9 cellular contexts compared by ENCODE assay signal in genomic region chr17:21289175-21289901, GRCh38. TPM values are rescaled to one million over a fixed set of nuclear protein-coding genes. Genes with fewer than 3 reads are reported as not detected.
DNase-seq lines count a peak whose midpoint lies in the region; ATAC-seq and TF ChIP-seq lines count a peak whose summit lies in the region.
"Had no signal": no experiment of that assay in that cellular context is flagged by ENCODE, and none has a peak within 500 bp of the region (broad histone marks: within the 10 kb centered on the region; RNA-seq: fewer than 3 reads in every experiment).

No MANE protein-coding gene starts in this region.

- intact Hi-C loops in gastrocnemius medialis (cut with DNase I; ENCODE audit: low total_unique reads), result loop anchor here (2.0 kb wide), 5 partner anchors 37 to 255 kb away; partner anchors contain the start of genes NATD1, TMEM11 and USP22

- H3F3A ChIP-seq in OCI-LY1 (ENCODE audit: insufficient read depth, low read length), result 0 out of 2 replicates have a peak, but pooled peaks cover 4% of the 10 kb centered on the region

- no peak for TF ChIP-seq POLR2A in gastrocnemius medialis (IDR thresholded peaks at IDR 0.05)

- DNase-seq in DND-41 (no peak), gastrocnemius medialis (no peak), NCI-H2171 treated with DMSO at 0.1 percent for 48 hours (lab: John Stamatoyannopoulos, UW) (no peak), NAMALWA (ENCODE audit: low spot score) (no peak), foreskin fibroblast (no peak)
- DNase-seq: activated CD4-positive, alpha-beta T cell treated with anti-CD3 and anti-CD28 coated beads for 1 hour had no signal

- H3K27me3 ChIP-seq in DND-41 (ENCODE audit: insufficient read depth, low read length, poor library complexity) (no peaks in the 10 kb centered on the region), OCI-LY1 (ENCODE audit: insufficient read depth, low read length) (no peaks in the 10 kb centered on the region), endocrine pancreas (ENCODE audit: control insufficient read depth, insufficient read depth, low read length) (no peaks in the 10 kb centered on the region), gastrocnemius medialis (no peaks in the 10 kb centered on the region)

- no peak overlapping the region for H3K9ac ChIP-seq in DND-41 (ENCODE audit: low read depth, low read length)
- peak overlapping the region; percentile 86 for H3K9ac ChIP-seq in OCI-LY1 (ENCODE audit: low read length)
- H3K9ac ChIP-seq in endocrine pancreas (ENCODE audit: control insufficient read depth, insufficient read depth, low read length), result peak overlapping the region; percentile 0

- no peaks in the 10 kb centered on the region; the same call in 1 of the 2 replicates for H3K36me3 ChIP-seq in DND-41 (ENCODE audit: insufficient read depth, low read length)
- no peaks in the 10 kb centered on the region; the same call in 1 of the 2 replicates for H3K36me3 ChIP-seq in OCI-LY1 (ENCODE audit: insufficient read depth, low read length)
- H3K36me3 ChIP-seq in endocrine pancreas (ENCODE audit: control insufficient read depth, insufficient read depth, low read length), result no peaks in the 10 kb centered on the region
- no peaks in the 10 kb centered on the region for H3K36me3 ChIP-seq in gastrocnemius medialis

- H3K4me3 ChIP-seq in DND-41 (ENCODE audit: low read depth in 1 of 2, low read length in 2 of 2), result no peak overlapping the region
- peak overlapping the region; percentile 93 for H3K4me3 ChIP-seq in OCI-LY1 (ENCODE audit: low read depth, low read length, poor library complexity, severe bottlenecking)
- no peak overlapping the region for H3K4me3 ChIP-seq in endocrine pancreas (ENCODE audit: control insufficient read depth, insufficient read depth, low read length)
- peak overlapping the region in 1 of 4 donors; percentile 9 for H3K4me3 ChIP-seq in gastrocnemius medialis
- no peak overlapping the region for H3K4me3 ChIP-seq in foreskin fibroblast (ENCODE audit: low read depth in 1 of 2, low read length in 2 of 2)

- ATAC-seq in DND-41 (ENCODE audit: insufficient read depth, low read depth) (no peak), gastrocnemius medialis (no peak), GM19023 (IDR thresholded peaks at IDR 0.05; ENCODE audit: unreplicated experiment) (no peak)

- in situ Hi-C loops in gastrocnemius medialis (cut with MboI; ENCODE audit: low sequenced_read_pairs in 4 of 4), result loop anchor here in 1 of 4 donors (10.0 kb wide), 1 partner anchor 165 kb away; the partner anchor contains the start of gene DHRS7B

- H3K27ac ChIP-seq in DND-41 (ENCODE audit: low read length), result peak overlapping the region; percentile 74
- H3K27ac ChIP-seq in OCI-LY1 (ENCODE audit: low read depth, low read length, poor library complexity, severe bottlenecking), result peak overlapping the region; percentile 97
- peak overlapping the region; percentile 94 to 99 (median 97) for H3K27ac ChIP-seq in gastrocnemius medialis

- H3K4me1 ChIP-seq in DND-41 (ENCODE audit: insufficient read depth, low read length) (peaks cover 39% of the 10 kb centered on the region), OCI-LY1 (ENCODE audit: insufficient read depth, low read length, severe bottlenecking) (peaks cover 56% of the 10 kb centered on the region), endocrine pancreas (ENCODE audit: control insufficient read depth, insufficient read depth, low read length) (no peaks in the 10 kb centered on the region), gastrocnemius medialis (peaks cover 54 to 57% of the 10 kb centered on the region in 2 donors)

- H3K79me2 ChIP-seq in DND-41 (ENCODE audit: insufficient read depth, low read length), result peaks cover 55% of the 10 kb centered on the region
- peaks cover 25% of the 10 kb centered on the region for H3K79me2 ChIP-seq in OCI-LY1 (ENCODE audit: insufficient read depth, low read length)

- H4K20me1 ChIP-seq in DND-41 (ENCODE audit: insufficient read depth, low read length) (peaks cover 74% of the 10 kb centered on the region), OCI-LY1 (ENCODE audit: insufficient read depth, low read length) (no peaks in the 10 kb centered on the region)

- TF ChIP-seq CTCF in DND-41 (IDR thresholded peaks at IDR 0.05; ENCODE audit: borderline replicate concordance, extremely low read depth, low read length, poor library complexity, severe bottlenecking) (no peak), OCI-LY1 (IDR thresholded peaks at IDR 0.05; ENCODE audit: low read length) (no peak), gastrocnemius medialis (IDR thresholded peaks at IDR 0.05 in 4 of 5, conservative IDR thresholded peaks at IDR 0.05 in 1 of 5) (no peak), foreskin fibroblast (IDR thresholded peaks at IDR 0.05; ENCODE audit: low read depth, low read length) (no peak)

- H2AFZ ChIP-seq in DND-41 (ENCODE audit: low read depth, low read length) (no peak overlapping the region), OCI-LY1 (ENCODE audit: low read length) (no peak overlapping the region)

- H3K9me3 ChIP-seq in DND-41 (ENCODE audit: insufficient read depth, low read length, severe bottlenecking) (no peaks in the 10 kb centered on the region), OCI-LY1 (ENCODE audit: low read length) (no peaks in the 10 kb centered on the region), endocrine pancreas (ENCODE audit: control insufficient read depth, low read length) (no peaks in the 10 kb centered on the region), gastrocnemius medialis (no peaks in the 10 kb centered on the region)

- H3K9me2 ChIP-seq in OCI-LY1 (ENCODE audit: low read depth, low read length), result no peaks in the 10 kb centered on the region

- peak overlapping the region; percentile 93; the same call in 1 of the 2 replicates for H3K4me2 ChIP-seq in DND-41 (ENCODE audit: insufficient read depth, low read length)
- peak overlapping the region; percentile 95 for H3K4me2 ChIP-seq in OCI-LY1 (ENCODE audit: low read length)

RNA-seq across cellular contexts. Expression of gene MAP2K3, which starts 4.8 kb away (rescaled TPM):
- 100 to 1,000 TPM in 1 of 4 donors, 10 to 100 TPM in 3; 15.7 to 170 (median 63.8) TPM for total RNA-seq in gastrocnemius medialis

RNA-seq across cellular contexts. Expression of gene NATD1, which starts 36.1 kb away (rescaled TPM):
- 10 to 100 TPM; 10.1 to 21.2 (median 15.5) TPM for total RNA-seq in gastrocnemius medialis
